In genomic region chr9:130010151-130010988, GRCh38 we compare ENCODE assay signal across 1 cellular context.
TF ChIP-seq lines count a peak whose summit lies in the region.

No MANE protein-coding gene starts in this region.

TF ChIP-seq in GM23338, 12 proteins besides CTCF, POLR2A, EP300 and RAD21 (continued from another document):
- TF ChIP-seq ZNF462 (CRISPR knock-in tag; IDR thresholded peaks at IDR 0.05) (no peak), CREB1 (CRISPR knock-in tag; IDR thresholded peaks at IDR 0.05; ENCODE audit: low read depth) (no peak), ZNF331 (CRISPR knock-in tag; IDR thresholded peaks at IDR 0.05; ENCODE audit: low read depth) (no peak), POLR2AphosphoS5 (IDR thresholded peaks at IDR 0.05; ENCODE audit: low read depth) (no peak), ETS1 (IDR thresholded peaks at IDR 0.05) (no peak), NANOG (IDR thresholded peaks at IDR 0.05; ENCODE audit: borderline replicate concordance) (no peak)
- TF ChIP-seq, protein P1, sequence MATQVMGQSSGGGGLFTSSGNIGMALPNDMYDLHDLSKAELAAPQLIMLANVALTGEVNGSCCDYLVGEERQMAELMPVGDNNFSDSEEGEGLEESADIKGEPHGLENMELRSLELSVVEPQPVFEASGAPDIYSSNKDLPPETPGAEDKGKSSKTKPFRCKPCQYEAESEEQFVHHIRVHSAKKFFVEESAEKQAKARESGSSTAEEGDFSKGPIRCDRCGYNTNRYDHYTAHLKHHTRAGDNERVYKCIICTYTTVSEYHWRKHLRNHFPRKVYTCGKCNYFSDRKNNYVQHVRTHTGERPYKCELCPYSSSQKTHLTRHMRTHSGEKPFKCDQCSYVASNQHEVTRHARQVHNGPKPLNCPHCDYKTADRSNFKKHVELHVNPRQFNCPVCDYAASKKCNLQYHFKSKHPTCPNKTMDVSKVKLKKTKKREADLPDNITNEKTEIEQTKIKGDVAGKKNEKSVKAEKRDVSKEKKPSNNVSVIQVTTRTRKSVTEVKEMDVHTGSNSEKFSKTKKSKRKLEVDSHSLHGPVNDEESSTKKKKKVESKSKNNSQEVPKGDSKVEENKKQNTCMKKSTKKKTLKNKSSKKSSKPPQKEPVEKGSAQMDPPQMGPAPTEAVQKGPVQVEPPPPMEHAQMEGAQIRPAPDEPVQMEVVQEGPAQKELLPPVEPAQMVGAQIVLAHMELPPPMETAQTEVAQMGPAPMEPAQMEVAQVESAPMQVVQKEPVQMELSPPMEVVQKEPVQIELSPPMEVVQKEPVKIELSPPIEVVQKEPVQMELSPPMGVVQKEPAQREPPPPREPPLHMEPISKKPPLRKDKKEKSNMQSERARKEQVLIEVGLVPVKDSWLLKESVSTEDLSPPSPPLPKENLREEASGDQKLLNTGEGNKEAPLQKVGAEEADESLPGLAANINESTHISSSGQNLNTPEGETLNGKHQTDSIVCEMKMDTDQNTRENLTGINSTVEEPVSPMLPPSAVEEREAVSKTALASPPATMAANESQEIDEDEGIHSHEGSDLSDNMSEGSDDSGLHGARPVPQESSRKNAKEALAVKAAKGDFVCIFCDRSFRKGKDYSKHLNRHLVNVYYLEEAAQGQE (IDR thresholded peaks at IDR 0.05; ENCODE audit: unreplicated experiment): no peak
TF ChIP-seq in GM23338: peak in this region for 0.
